16 cellular contexts compared by ENCODE assay signal in genomic region chr4:86999244-86999643, GRCh38.
A peak's percentile ranks its signal among the peaks of the same experiment; 100 is the strongest.
DNase-seq lines count a peak whose midpoint lies in the region; ATAC-seq and TF ChIP-seq lines count a peak whose summit lies in the region.
"Had no signal": no experiment of that assay in that cellular context is flagged by ENCODE, and none has a peak within 500 bp of the region (broad histone marks: within the 10 kb centered on the region; RNA-seq: fewer than 3 reads in every experiment).

No MANE protein-coding gene starts in this region.

- H3K4me1 ChIP-seq in H9 (ENCODE audit: insufficient read depth, low read length) (peaks cover 19% of the 10 kb centered on the region), sigmoid colon (peaks cover 0 to 21% (median 12%) of the 10 kb centered on the region in 4 donors)

- CTCF ChIA-PET in CD4-positive, alpha-beta T cell (lab: Charles Lee) = interaction anchor here (1.2 to 1.6 kb wide), 2 partner anchors 63 to 77 kb away, joined by 3 to 4 read pairs; no protein-coding TSS in a partner anchor

- H2AK5ac ChIP-seq in H9 (ENCODE audit: insufficient read length, low read length) = peak overlapping the region; percentile 99

- peaks cover 5% of the 10 kb centered on the region for H3K36me3 Mint-ChIP-seq in CD4-positive, alpha-beta T cell (ENCODE audit: low read depth)
- peaks cover 8 to 12% (median 8%) of the 10 kb centered on the region in 3 experiments for H3K36me3 Mint-ChIP-seq in H9 (ENCODE audit: insufficient read depth in 1 of 3, low read depth in 3 of 3)
- no peaks in the 10 kb centered on the region for H3K36me3 Mint-ChIP-seq in effector memory CD8-positive, alpha-beta T cell (ENCODE audit: insufficient read depth)

- no peaks in the 10 kb centered on the region for H3K27me3 ChIP-seq in CD4-positive, alpha-beta T cell (ENCODE audit: control insufficient read depth, insufficient read depth, low read length)
- H3K27me3 ChIP-seq in H9 (ENCODE audit: insufficient read depth, low read length) (no peaks in the 10 kb centered on the region), sigmoid colon (no peaks in the 10 kb centered on the region)
- H3K27me3 ChIP-seq: suprapubic skin had no signal

- H2BK5ac ChIP-seq in H9 (ENCODE audit: insufficient read length, low read length) = no peak overlapping the region

- no peak overlapping the region for H2BK120ac ChIP-seq in H9 (ENCODE audit: low read depth, low read length, poor library complexity, severe bottlenecking)

- ATAC-seq in CD4-positive, alpha-beta T cell (ENCODE audit: poor library complexity) = no peak
- ATAC-seq in effector memory CD8-positive, alpha-beta T cell (replicated peaks) = no peak
- no peak for ATAC-seq in HG03432 (IDR thresholded peaks at IDR 0.05; ENCODE audit: unreplicated experiment)

- H3K9me3 ChIP-seq in CD4-positive, alpha-beta T cell (ENCODE audit: control insufficient read depth, low read length) = no peaks in the 10 kb centered on the region
- no peaks in the 10 kb centered on the region for H3K9me3 ChIP-seq in H9 (ENCODE audit: control insufficient read depth, low read depth, low read length)
- H3K9me3 ChIP-seq in sigmoid colon = no peaks in the 10 kb centered on the region
- H3K9me3 ChIP-seq: suprapubic skin had no signal

- no peaks in the 10 kb centered on the region for H3K36me3 ChIP-seq in sigmoid colon
- H3K36me3 ChIP-seq: suprapubic skin had no signal

- no peaks in the 10 kb centered on the region for H3K27me3 Mint-ChIP-seq in CD4-positive, alpha-beta T cell
- no peaks in the 10 kb centered on the region for H3K27me3 Mint-ChIP-seq in H9 (ENCODE audit: low read depth)
- H3K27me3 Mint-ChIP-seq in effector memory CD8-positive, alpha-beta T cell = no peaks in the 10 kb centered on the region
- H3K27me3 Mint-ChIP-seq: activated naive CD4-positive, alpha-beta T cell treated with anti-CD3 and anti-CD28 coated beads, Interleukin-2, amount 10 ng/mL, durations not matched to agents 7 days and 5 days had no signal

- H2AFZ ChIP-seq in H9 (ENCODE audit: low read length) = no peak overlapping the region

- peaks cover 2% of the 10 kb centered on the region for H3K79me1 ChIP-seq in H9 (ENCODE audit: insufficient read depth, low read depth, low read length, poor library complexity, severe bottlenecking)

- H3K56ac ChIP-seq in H9 (ENCODE audit: insufficient read length, low read depth, low read length) = no peak overlapping the region

- peak overlapping the region; percentile 23 for H3K23ac ChIP-seq in H9 (ENCODE audit: insufficient read length, low read depth, low read length)

- peaks cover 7% of the 10 kb centered on the region; the same call in 1 of the 2 replicates for H3K79me2 ChIP-seq in H9 (ENCODE audit: insufficient read depth, low read length)

- TF ChIP-seq POLR2A in sigmoid colon (IDR thresholded peaks at IDR 0.05) = no peak

- no peak for TF ChIP-seq EP300 in sigmoid colon (IDR thresholded peaks at IDR 0.05)

- no peak overlapping the region for H2BK20ac ChIP-seq in H9 (ENCODE audit: low read depth, low read length, poor library complexity, severe bottlenecking)

- H3T11ph ChIP-seq in H9 (ENCODE audit: low read length) = no peak overlapping the region

- no peak for DNase-seq in CD4-positive, alpha-beta T cell
- no peak for DNase-seq in H9
- no peak for DNase-seq in effector memory CD8-positive, alpha-beta T cell
- no peak for DNase-seq in sigmoid colon
- DNase-seq in activated CD4-positive, CD25-positive, alpha-beta regulatory T cell treated with anti-CD3 and anti-CD28 coated beads, Interleukin-2, amount 50 U/mL, for 72 hours = no peak
- no peak for DNase-seq in NCI-H146 (lab: John Stamatoyannopoulos, UW)
- no peak for DNase-seq in NCI-H2171 treated with DMSO at 0.1 percent for 48 hours (lab: John Stamatoyannopoulos, UW)
- DNase-seq: activated naive CD4-positive, alpha-beta T cell treated with anti-CD3 and anti-CD28 coated beads, Interleukin-2, amount 10 ng/mL, durations not matched to agents 7 days and 5 days; COR-L47; effector CD8-positive, alpha-beta T cell; foreskin melanocyte; NCI-H1092; posterior cingulate gyrus; SHP77 treated with DMSO at 0.1 percent for 48 hours had no signal

- no peak overlapping the region for H3K4me3 ChIP-seq in sigmoid colon
- H3K4me3 ChIP-seq: suprapubic skin had no signal

- no peak overlapping the region for H4K8ac ChIP-seq in H9 (replicated peaks; ENCODE audit: insufficient read length, low read depth, low read length)

- no peak overlapping the region for H3K18ac ChIP-seq in H9 (ENCODE audit: insufficient read length, low read depth, low read length)

- peak overlapping the region; percentile 12 for H3K27ac Mint-ChIP-seq in CD4-positive, alpha-beta T cell
- peak overlapping the region in 2 of 3 experiments; percentile 49 to 92; a peak in 4 of 7 replicates for H3K27ac Mint-ChIP-seq in H9
- H3K27ac Mint-ChIP-seq in effector memory CD8-positive, alpha-beta T cell = peak overlapping the region; percentile 69 to 74
- H3K27ac Mint-ChIP-seq: activated naive CD4-positive, alpha-beta T cell treated with anti-CD3 and anti-CD28 coated beads, Interleukin-2, amount 10 ng/mL, durations not matched to agents 7 days and 5 days had no signal

- no peak overlapping the region for H3K9ac ChIP-seq in H9 (ENCODE audit: extremely low read depth, insufficient read length, low read length)

- no peak overlapping the region for H4K91ac ChIP-seq in H9 (ENCODE audit: insufficient read length, low read depth, low read length)

- H4K20me1 ChIP-seq in H9 (ENCODE audit: control insufficient read depth, insufficient read depth, insufficient read length) = no peaks in the 10 kb centered on the region

- POLR2A ChIA-PET in CD4-positive, alpha-beta T cell (lab: Charles Lee) = interaction anchor here (1.1 to 1.5 kb wide), 2 partner anchors 12 to 64 kb away, joined by 3 to 7 read pairs; partner anchors contain the start of gene AFF1

- peaks cover 40% of the 10 kb centered on the region for H3K4me1 Mint-ChIP-seq in CD4-positive, alpha-beta T cell (ENCODE audit: low read depth)
- peaks cover 63 to 72% of the 10 kb centered on the region in 2 experiments for H3K4me1 Mint-ChIP-seq in H9
- peaks cover 26% of the 10 kb centered on the region in 2 donors for H3K4me1 Mint-ChIP-seq in effector memory CD8-positive, alpha-beta T cell (ENCODE audit: low read depth in 2 of 2)

- H3K4ac ChIP-seq in H9 (ENCODE audit: low read depth, low read length) = no peak overlapping the region

- H2BK15ac ChIP-seq in H9 (ENCODE audit: low read depth, low read length) = no peak overlapping the region

- H2BK12ac ChIP-seq in H9 (ENCODE audit: insufficient read length, low read depth, low read length) = no peak overlapping the region

- intact Hi-C loops in CD4-positive, alpha-beta T cell (cut with DNase I, micrococcal nuclease) = no loop called here
- intact Hi-C loops in sigmoid colon (cut with DNase I) = no loop called here

- no peaks in the 10 kb centered on the region for H3K23me2 ChIP-seq in H9 (ENCODE audit: insufficient read length, low read depth, low read length, poor library complexity, severe bottlenecking)

- no peak for TF ChIP-seq CTCF in CD4-positive, alpha-beta T cell (IDR thresholded peaks at IDR 0.05)
- no peak for TF ChIP-seq CTCF in H9 (conservative IDR thresholded peaks at IDR 0.05)
- no peak for TF ChIP-seq CTCF in sigmoid colon (IDR thresholded peaks at IDR 0.05)

- no peak overlapping the region for H3K27ac ChIP-seq in CD4-positive, alpha-beta T cell (ENCODE audit: low read depth, low read length)
- peak overlapping the region; percentile 41 for H3K27ac ChIP-seq in H9 (ENCODE audit: insufficient read length, low read depth, low read length)
- H3K27ac ChIP-seq in sigmoid colon = peak overlapping the region in 3 of 4 donors; percentile 19 to 64 (median 25)
- H3K27ac ChIP-seq: suprapubic skin had no signal

- H3K14ac ChIP-seq in H9 (ENCODE audit: insufficient read depth, low read length) = no peak overlapping the region

- H3K4me3 Mint-ChIP-seq in CD4-positive, alpha-beta T cell = no peak overlapping the region
- no peak overlapping the region for H3K4me3 Mint-ChIP-seq in H9
- H3K4me3 Mint-ChIP-seq in effector memory CD8-positive, alpha-beta T cell = peak overlapping the region in 1 of 2 donors; percentile 14
- H3K4me3 Mint-ChIP-seq: activated naive CD4-positive, alpha-beta T cell treated with anti-CD3 and anti-CD28 coated beads, Interleukin-2, amount 10 ng/mL, durations not matched to agents 7 days and 5 days had no signal

- H3K9me3 Mint-ChIP-seq in CD4-positive, alpha-beta T cell = no peaks in the 10 kb centered on the region
- H3K9me3 Mint-ChIP-seq in H9 = peaks cover 4 to 7% of the 10 kb centered on the region in 2 experiments
- H3K9me3 Mint-ChIP-seq in effector memory CD8-positive, alpha-beta T cell = no peaks in the 10 kb centered on the region
- H3K9me3 Mint-ChIP-seq: activated naive CD4-positive, alpha-beta T cell treated with anti-CD3 and anti-CD28 coated beads, Interleukin-2, amount 10 ng/mL, durations not matched to agents 7 days and 5 days had no signal

- no peak overlapping the region for H4K5ac ChIP-seq in H9 (ENCODE audit: insufficient read length, low read depth, low read length)

- H3K4me2 ChIP-seq in H9 (ENCODE audit: insufficient read depth, insufficient read length, low read length) = no peak overlapping the region

Comparison
In these comparisons a context has a peak if more than half of its experiments do, and no peak if none do; other contexts are left out.
1. H3K27ac Mint-ChIP-seq: peak in every context shown above with its lines; median percentile 72 in effector memory CD8-positive, alpha-beta T cell; 70 in H9; 12 in CD4-positive, alpha-beta T cell.